18 cellular contexts compared by ENCODE assay signal in genomic region chrX:10282490-10282889, GRCh38.
DNase-seq lines count a peak whose midpoint lies in the region; ATAC-seq, FAIRE-seq and TF ChIP-seq lines count a peak whose summit lies in the region.
"Had no signal": no experiment of that assay in that cellular context is flagged by ENCODE, and none has a peak within 500 bp of the region (broad histone marks: within the 10 kb centered on the region; RNA-seq: fewer than 3 reads in every experiment).

No MANE protein-coding gene starts in this region.

- 100% methylated on average over 1 of the region's 1 CpG; no CpG with 5 or more reads in 1 of the 2 experiments for WGBS in endodermal cell (ENCODE audit: insufficient coverage in 1 of 2, insufficient read length in 1 of 2), 2 experiments
- WGBS in mesendoderm (ENCODE audit: extremely low coverage, insufficient coverage, low lambda C conversion rate), result no CpG with 5 or more reads among the region's 1 CpG
- WGBS in small intestine, 3 donors, result 71 to 100% (median 78%) methylated on average over 1 of the region's 1 CpG

- H3K27ac Mint-ChIP-seq in endodermal cell, result no peak overlapping the region
- H3K27ac Mint-ChIP-seq: CD4-positive, alpha-beta T cell had no signal

- H3K9ac ChIP-seq in endodermal cell (ENCODE audit: extremely low read depth, low read length, poor library complexity, severe bottlenecking), result no peak overlapping the region
- no peak overlapping the region for H3K9ac ChIP-seq in mesendoderm (ENCODE audit: low read length)

- H3K4me3 ChIP-seq in H7 (ENCODE audit: insufficient read depth, low read depth, low read length) (no peak overlapping the region), endodermal cell (ENCODE audit: low read length) (no peak overlapping the region), mesendoderm (ENCODE audit: low read length) (no peak overlapping the region), small intestine (ENCODE audit: low read depth in 1 of 2, low read length in 2 of 2) (no peak overlapping the region)
- H3K4me3 ChIP-seq: GM12878, HAP-1 had no signal

- H3K56ac ChIP-seq in mesendoderm (ENCODE audit: low read length), result no peak overlapping the region

- peaks cover 52% of the 10 kb centered on the region for H3K9me3 Mint-ChIP-seq in endodermal cell
- H3K9me3 Mint-ChIP-seq: CD4-positive, alpha-beta T cell had no signal

- no peaks in the 10 kb centered on the region for H3K79me2 ChIP-seq in mesendoderm (ENCODE audit: control insufficient read depth, insufficient read depth, low read length)

- H3K9me3 ChIP-seq in endodermal cell (ENCODE audit: control insufficient read depth, low read length), result no peaks in the 10 kb centered on the region
- no peaks in the 10 kb centered on the region for H3K9me3 ChIP-seq in small intestine (ENCODE audit: control insufficient read depth, low read depth)
- H3K9me3 ChIP-seq: Caco-2, HAP-1 had no signal

- H3K27me3 Mint-ChIP-seq in endodermal cell (ENCODE audit: insufficient read depth), result peaks cover 5% of the 10 kb centered on the region
- H3K27me3 Mint-ChIP-seq: CD4-positive, alpha-beta T cell had no signal

- DNase-seq in H7, result peak; percentile 44
- peak; percentile 43 for DNase-seq in endodermal cell
- peak; percentile 10 for DNase-seq in mesendoderm
- no peak for DNase-seq in small intestine
- DNase-seq: ACHN; Caco-2; CD4-positive, alpha-beta T cell; DMS79 treated with DMSO at 0.1 percent for 48 hours; GOT3; KG1 had no signal

- no peak overlapping the region for H4K8ac ChIP-seq in mesendoderm (ENCODE audit: low read depth, low read length)

- H3K18ac ChIP-seq in mesendoderm (ENCODE audit: low read length), result no peak overlapping the region

- no peak overlapping the region for H3K23ac ChIP-seq in mesendoderm (ENCODE audit: low read length)

- peaks cover 2% of the 10 kb centered on the region for H3K4me1 Mint-ChIP-seq in endodermal cell

- H3K36me3 ChIP-seq in H7 (replicated peaks; ENCODE audit: control insufficient read depth, insufficient read depth, low read length) (no peaks in the 10 kb centered on the region), endodermal cell (ENCODE audit: control insufficient read depth, insufficient read depth, low read length) (no peaks in the 10 kb centered on the region), mesendoderm (ENCODE audit: control insufficient read depth, insufficient read depth, low read length) (no peaks in the 10 kb centered on the region), small intestine (ENCODE audit: control insufficient read depth in 2 of 2, insufficient read depth in 2 of 2, low read length in 2 of 2) (no peaks in the 10 kb centered on the region)
- H3K36me3 ChIP-seq: HAP-1 had no signal

- no peak overlapping the region for H4K5ac ChIP-seq in mesendoderm (ENCODE audit: low read length)

- FAIRE-seq in small intestine (lab: Jason Lieb, UNC), result no peak
- FAIRE-seq: A204.1, D721Med, GM12878, GM19239 had no signal

- H2BK5ac ChIP-seq in mesendoderm (ENCODE audit: low read length), result no peak overlapping the region

- H3K4me1 ChIP-seq in endodermal cell (ENCODE audit: control insufficient read depth, insufficient read depth, low read length) (no peaks in the 10 kb centered on the region), mesendoderm (ENCODE audit: control insufficient read depth, low read depth, low read length) (no peaks in the 10 kb centered on the region), small intestine (ENCODE audit: control insufficient read depth in 2 of 2, insufficient read depth in 1 of 2, low read depth in 1 of 2, low read length in 1 of 2) (no peaks in the 10 kb centered on the region)
- H3K4me1 ChIP-seq: HAP-1 had no signal

- H3K27ac ChIP-seq in endodermal cell (ENCODE audit: low read depth, low read length) (no peak overlapping the region), mesendoderm (ENCODE audit: low read depth, low read length) (no peak overlapping the region), small intestine (ENCODE audit: low read depth in 1 of 2, low read length in 1 of 2) (no peak overlapping the region)
- H3K27ac ChIP-seq: C4-2B had no signal

- H2BK15ac ChIP-seq in mesendoderm (replicated peaks; ENCODE audit: low read depth), result no peak overlapping the region

- no peak overlapping the region for H2AK5ac ChIP-seq in mesendoderm (ENCODE audit: low read length)

- no peak overlapping the region for H3K4ac ChIP-seq in mesendoderm (ENCODE audit: low read depth, low read length)

- no peak for ATAC-seq in GM21367 (IDR thresholded peaks at IDR 0.05; ENCODE audit: unreplicated experiment)
- no peak for ATAC-seq in GM21619 (IDR thresholded peaks at IDR 0.05; ENCODE audit: unreplicated experiment)
- ATAC-seq: GM12878 had no signal

- no peak overlapping the region for H3K4me2 ChIP-seq in mesendoderm (ENCODE audit: low read length)

- no peak overlapping the region for H2BK120ac ChIP-seq in mesendoderm (ENCODE audit: low read depth, low read length)

- no peaks in the 10 kb centered on the region for H3K79me1 ChIP-seq in mesendoderm (ENCODE audit: low read length)

- no peak overlapping the region for H3K4me3 Mint-ChIP-seq in endodermal cell
- H3K4me3 Mint-ChIP-seq: CD4-positive, alpha-beta T cell had no signal

- no peaks in the 10 kb centered on the region for H3K36me3 Mint-ChIP-seq in endodermal cell (ENCODE audit: low read depth)

- no peak for TF ChIP-seq CTCF in endodermal cell (conservative IDR thresholded peaks at IDR 0.05)

- no peaks in the 10 kb centered on the region for H3K27me3 ChIP-seq in H7 (ENCODE audit: control insufficient read depth, insufficient read depth, low read length)
- no peaks in the 10 kb centered on the region for H3K27me3 ChIP-seq in endodermal cell (ENCODE audit: control insufficient read depth, insufficient read depth, low read length, poor library complexity, severe bottlenecking)
- no peaks in the 10 kb centered on the region for H3K27me3 ChIP-seq in mesendoderm (ENCODE audit: insufficient read depth, low read length, poor library complexity)
- H3K27me3 ChIP-seq in small intestine (ENCODE audit: control insufficient read depth in 2 of 2, insufficient read depth in 2 of 2, low read length in 2 of 2), result no peaks in the 10 kb centered on the region
